8 cellular contexts compared by ENCODE assay signal in the genomic region with DNA sequence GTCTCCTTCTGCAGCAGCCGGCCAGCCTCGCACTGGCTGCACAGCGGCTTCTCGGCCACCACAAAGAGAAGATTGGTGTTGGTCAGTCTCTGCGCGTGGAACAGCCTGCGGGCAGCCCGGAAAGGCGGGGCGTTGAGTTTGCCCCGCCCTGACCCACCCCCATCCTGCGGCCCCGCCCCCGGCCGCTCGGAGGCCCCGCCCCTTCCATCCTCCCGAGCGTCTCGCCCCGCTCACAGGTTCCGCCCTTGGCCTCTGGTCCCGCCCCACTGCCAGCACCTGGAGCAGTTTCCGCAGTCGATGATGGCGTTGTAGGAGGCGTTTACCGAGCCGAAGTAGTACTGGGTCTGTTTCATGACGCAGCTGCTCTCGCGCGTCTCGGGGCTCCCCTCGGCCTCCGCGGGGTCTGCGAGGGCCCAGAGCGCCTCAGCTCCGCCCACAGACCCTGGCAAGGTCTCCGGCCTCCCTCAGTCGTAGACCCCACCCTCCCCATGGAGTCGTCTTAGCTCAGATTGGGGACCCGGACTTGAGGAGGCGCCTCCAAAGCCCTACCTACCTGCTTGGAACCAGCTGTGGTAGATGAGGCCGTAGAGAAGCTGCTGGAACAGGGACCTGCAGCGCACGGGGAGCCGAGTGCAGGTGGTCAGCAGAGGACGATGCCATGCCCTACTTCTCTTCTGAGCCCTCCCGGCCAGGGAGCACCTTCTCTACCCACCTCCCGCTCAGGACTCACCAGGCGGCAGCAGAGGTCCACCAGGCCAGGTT. TPM values are rescaled to one million over a fixed set of nuclear protein-coding genes. Genes with fewer than 3 reads are reported as not detected.
A peak's percentile ranks its signal among the peaks of the same experiment; 100 is the strongest.
DNase-seq lines count a peak whose midpoint lies in the region; ATAC-seq and TF ChIP-seq lines count a peak whose summit lies in the region.

No MANE protein-coding gene starts in this region.

- no peaks in the 10 kb centered on the region for H3K27me3 ChIP-seq in tibial nerve

- ATAC-seq in HG03442 (IDR thresholded peaks at IDR 0.05; ENCODE audit: unreplicated experiment) (peak; percentile 80), Right ventricle myocardium superior (ENCODE audit: poor library complexity) (peak; percentile 92)

- intact Hi-C loops in Right ventricle myocardium superior (cut with DNase I) = no loop called here
- intact Hi-C loops in posterior cingulate gyrus (cut with DNase I) = no loop called here

- WGBS in tibial nerve, 2 donors = 8 to 13% methylated on average over 8 to 43 of the region's 53 CpGs

- no peak for TF ChIP-seq CTCF in tibial nerve (IDR thresholded peaks at IDR 0.05)

- in situ Hi-C loops in SK-MEL-5 (cut with HindIII; ENCODE audit: low pct_unique_long_range_greater_than_20kb, low sequenced_read_pairs) = no loop called here

- H3K9me3 ChIP-seq in tibial nerve = no peaks in the 10 kb centered on the region

- H3K27ac ChIP-seq in tibial nerve = peak overlapping the region; percentile 38 to 76 (median 65)

- peak in 1 of 2 donors; percentile 39 for TF ChIP-seq EP300 in tibial nerve (IDR thresholded peaks at IDR 0.05)

- TF ChIP-seq POLR2A in tibial nerve (IDR thresholded peaks at IDR 0.05) = peak in 1 of 2 donors; percentile 27

- peaks cover 0 to 19% (median 13%) of the 10 kb centered on the region in 4 donors for H3K4me1 ChIP-seq in tibial nerve

- H3K4me3 ChIP-seq in tibial nerve = peak overlapping the region; percentile 42 to 67 (median 64)

- DNase-seq in AG20443 (ENCODE audit: low spot score) = peak; percentile 97
- DNase-seq in GM19240 (ENCODE audit: insufficient read length, low spot score) = peak; percentile 95
- peak; percentile 43 for DNase-seq in SK-MEL-5 (ENCODE audit: low read depth, low spot score)
- peak; percentile 96 for DNase-seq in activated naive CD4-positive, alpha-beta T cell treated with anti-CD3 and anti-CD28 coated beads, Interleukin-2, amount 50 U/mL, for 16 hours
- DNase-seq in Right ventricle myocardium superior = peak; percentile 91
- DNase-seq in posterior cingulate gyrus = peak; percentile 54 to 96 (median 72)
- DNase-seq in tibial nerve (ENCODE audit: low spot score in 2 of 2) = peak; percentile 72 to 75

- no peaks in the 10 kb centered on the region for H3K36me3 ChIP-seq in tibial nerve

RNA-seq across cellular contexts. Expression of a gene that starts 5.9 kb away (rescaled TPM):
- total RNA-seq in SK-MEL-5 (2014; rRNA removed; shearing (Covaris generic)) = 40.8 and 45.5 TPM in 2 replicates
- polyA plus RNA-seq in SK-MEL-5 (2015; cell fraction: cytosol; rRNA removed) = 64.6 and 70.6 TPM in 2 replicates
- polyA plus RNA-seq in SK-MEL-5 (2015; cell fraction: nucleus; rRNA removed) = 21.8 and 24.7 TPM in 2 replicates
- 24.9 TPM for total RNA-seq in Right ventricle myocardium superior
- 10 to 100 TPM; 56.7 to 72.4 (median 68.2) TPM for total RNA-seq in tibial nerve

RNA-seq across cellular contexts. Expression of a gene that starts 14.6 kb away (rescaled TPM):
- total RNA-seq in SK-MEL-5 (2014; rRNA removed; shearing (Covaris generic)) = 31.6 and 42.1 TPM in 2 replicates
- polyA plus RNA-seq in SK-MEL-5 (2015; cell fraction: cytosol; rRNA removed) = 39.0 and 41.2 TPM in 2 replicates
- 76.3 and 76.5 TPM in 2 replicates for polyA plus RNA-seq in SK-MEL-5 (2015; cell fraction: nucleus; rRNA removed)
- total RNA-seq in Right ventricle myocardium superior = 5.6 TPM
- total RNA-seq in tibial nerve = 10 to 100 TPM; 16.2 to 21.6 (median 19.2) TPM

RNA-seq across cellular contexts. Expression of a gene that starts 14.7 kb away (rescaled TPM):
- total RNA-seq in SK-MEL-5 (2014; rRNA removed; shearing (Covaris generic)) = 21.9 and 24.3 TPM in 2 replicates
- polyA plus RNA-seq in SK-MEL-5 (2015; cell fraction: cytosol; rRNA removed) = 21.9 and 26.4 TPM in 2 replicates
- polyA plus RNA-seq in SK-MEL-5 (2015; cell fraction: nucleus; rRNA removed) = 121 and 125 TPM in 2 replicates
- total RNA-seq in Right ventricle myocardium superior = 14.8 TPM
- 10 to 100 TPM; 22.7 to 35.2 (median 27.2) TPM for total RNA-seq in tibial nerve

RNA-seq across cellular contexts. Expression of a gene that starts 19.7 kb away (rescaled TPM):
- 0.61 TPM in 1 of 2 replicates, not detected in the other for total RNA-seq in SK-MEL-5 (2014; rRNA removed; shearing (Covaris generic))
- polyA plus RNA-seq in SK-MEL-5 (2015; cell fraction: cytosol; rRNA removed) = 0.56 and 2.2 TPM in 2 replicates
- polyA plus RNA-seq in SK-MEL-5 (2015; cell fraction: nucleus; rRNA removed) = 0.23 and 2.5 TPM in 2 replicates
- total RNA-seq in Right ventricle myocardium superior (not detected), tibial nerve (1 to 10 TPM in 2 of 4 donors, under 1 TPM in 1, not detected in 1; 0.30 to 1.7 (median 1.3) TPM)

RNA-seq across cellular contexts. Expression of a gene that starts 24.6 kb away (rescaled TPM):
- total RNA-seq in SK-MEL-5 (2014; rRNA removed; shearing (Covaris generic)) = 8.3 and 9.3 TPM in 2 replicates
- 22.7 and 25.3 TPM in 2 replicates for polyA plus RNA-seq in SK-MEL-5 (2015; cell fraction: cytosol; rRNA removed)
- 24.1 and 42.7 TPM in 2 replicates for polyA plus RNA-seq in SK-MEL-5 (2015; cell fraction: nucleus; rRNA removed)
- total RNA-seq in Right ventricle myocardium superior = 14.1 TPM
- total RNA-seq in tibial nerve = 10 to 100 TPM; 77.4 to 99.0 (median 82.6) TPM

Comparison
In these comparisons a context has a peak if more than half of its experiments do, and no peak if none do; other contexts are left out.
1. Peak in every context shown above with its lines: DNase-seq, ATAC-seq, H3K4me3 ChIP-seq and H3K27ac ChIP-seq.
2. DNase-seq: peak in every context shown above with its lines; median percentile 97 in AG20443; 96 in activated naive CD4-positive, alpha-beta T cell treated with anti-CD3 and anti-CD28 coated beads, Interleukin-2, amount 50 U/mL, for 16 hours; 95 in GM19240; 91 in Right ventricle myocardium superior; 74 in tibial nerve; 72 in posterior cingulate gyrus; 43 in SK-MEL-5.